In the genomic region with DNA sequence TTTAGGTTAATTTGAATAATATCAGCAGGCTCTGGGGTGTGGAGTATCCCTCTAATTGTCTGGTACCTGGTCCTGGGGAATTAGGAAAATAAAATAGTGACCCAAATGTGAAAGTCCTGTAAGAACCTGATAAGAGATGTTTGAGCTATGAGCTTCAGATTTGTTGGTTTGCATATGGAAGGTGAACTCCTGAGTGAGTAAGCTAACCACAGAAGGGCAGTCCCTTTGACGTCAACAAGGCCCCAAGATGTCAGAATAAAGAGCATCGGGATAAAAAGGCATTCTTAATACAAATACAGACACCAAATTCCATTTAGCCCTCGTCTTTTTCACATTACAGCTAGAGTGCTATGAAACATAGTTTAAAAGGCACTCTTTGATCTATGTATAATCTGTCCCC, we compare ENCODE assay signal across 1 cellular context.
TF ChIP-seq lines count a peak whose summit lies in the region.

No MANE protein-coding gene starts in this region.

TF ChIP-seq in GM12878, 131 proteins besides CTCF, POLR2A, EP300 and RAD21 (continued from another document):
- TF ChIP-seq DPF2 (IDR thresholded peaks at IDR 0.05) (0 out of 2 replicates have a peak, but pooled peaks have one; percentile 22), RUNX3 (IDR thresholded peaks at IDR 0.05; ENCODE audit: low read length) (peak; percentile 64; the same call in 1 of the 2 replicates), CBFB (IDR thresholded peaks at IDR 0.05; ENCODE audit: low read depth) (no peak), RELA (IDR thresholded peaks at IDR 0.05; ENCODE audit: borderline replicate concordance, partially characterized antibody) (no peak)
- TF ChIP-seq, protein P1, sequence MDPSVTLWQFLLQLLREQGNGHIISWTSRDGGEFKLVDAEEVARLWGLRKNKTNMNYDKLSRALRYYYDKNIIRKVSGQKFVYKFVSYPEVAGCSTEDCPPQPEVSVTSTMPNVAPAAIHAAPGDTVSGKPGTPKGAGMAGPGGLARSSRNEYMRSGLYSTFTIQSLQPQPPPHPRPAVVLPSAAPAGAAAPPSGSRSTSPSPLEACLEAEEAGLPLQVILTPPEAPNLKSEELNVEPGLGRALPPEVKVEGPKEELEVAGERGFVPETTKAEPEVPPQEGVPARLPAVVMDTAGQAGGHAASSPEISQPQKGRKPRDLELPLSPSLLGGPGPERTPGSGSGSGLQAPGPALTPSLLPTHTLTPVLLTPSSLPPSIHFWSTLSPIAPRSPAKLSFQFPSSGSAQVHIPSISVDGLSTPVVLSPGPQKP (IDR thresholded peaks at IDR 0.05; ENCODE audit: low read depth, low read length) = no peak
